In the genomic region with DNA sequence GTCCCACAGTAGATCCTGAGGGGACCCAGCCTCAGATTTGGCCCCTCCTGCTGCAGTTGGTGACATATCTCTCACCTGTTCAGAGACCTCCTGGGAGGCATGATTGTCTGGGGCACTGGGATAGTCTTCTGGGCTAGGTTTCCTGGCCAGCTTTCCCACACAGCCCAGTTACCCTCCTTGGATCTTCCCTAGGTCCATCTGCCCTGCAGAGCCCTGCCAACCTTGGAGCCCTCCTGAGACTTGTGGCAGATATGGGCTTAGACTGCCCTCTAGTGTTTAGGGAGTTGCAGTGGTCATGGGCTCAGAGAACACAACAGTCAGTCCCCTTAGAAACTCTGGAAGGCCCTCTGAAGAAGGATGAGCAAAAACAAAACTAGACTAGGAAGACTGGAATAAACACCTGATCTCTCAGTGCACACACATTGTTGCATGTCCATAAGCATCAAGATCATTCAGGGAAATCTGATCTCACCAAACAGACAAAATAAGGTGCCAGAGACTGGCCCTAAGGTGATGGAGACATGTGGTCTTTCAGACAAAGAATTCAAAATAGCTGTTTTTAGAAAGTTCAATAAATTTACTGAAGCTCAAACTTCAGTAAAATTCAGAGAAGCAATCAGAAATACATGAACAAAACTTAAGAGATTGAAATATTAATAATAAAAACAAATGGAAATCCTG, we compare ENCODE assay signal across 8 cellular contexts.
DNase-seq lines count a peak whose midpoint lies in the region; ATAC-seq and TF ChIP-seq lines count a peak whose summit lies in the region.

No MANE protein-coding gene starts in this region.

- H4K20me1 ChIP-seq in fibroblast of lung (ENCODE audit: control insufficient read depth, extremely low read depth, insufficient read depth, low read length): no peaks in the 10 kb centered on the region

- H2AFZ ChIP-seq in fibroblast of lung (ENCODE audit: low read length): no peak overlapping the region

- H3K4me2 ChIP-seq in fibroblast of lung (ENCODE audit: extremely low read depth, insufficient read depth, low read length): no peak overlapping the region

- DNase-seq in ELF-1 (ENCODE audit: low read depth, low spot score) (peak; percentile 76), Panc1 (ENCODE audit: low read depth, low spot score) (peak; percentile 27), fibroblast of lung (ENCODE audit: low read depth in 2 of 2) (peak; percentile 44 to 72), transverse colon (peak; percentile 8), activated gamma-delta T cell treated with Interleukin-2 at 50 U/mL for 16 hours (no peak)
- DNase-seq in activated T-cell treated with anti-CD3 and anti-CD28 coated beads, Interleukin-2, amount 50 U/mL, for 1 hour: no peak

- no peak overlapping the region for H3K9ac ChIP-seq in fibroblast of lung (ENCODE audit: insufficient read depth, low read length)

- no TSS peak for BruUV-seq in Panc1 (replicated peaks; lab: Mats Ljungman, UMichigan)

- no peak for TF ChIP-seq POLR2A in transverse colon (IDR thresholded peaks at IDR 0.05)

- H3K79me2 ChIP-seq in fibroblast of lung (ENCODE audit: control insufficient read depth, insufficient read depth, low read length): no peaks in the 10 kb centered on the region

- H3K9me3 ChIP-seq in Panc1 (ENCODE audit: control insufficient read depth, insufficient read depth, low read depth, low read length) (no peaks in the 10 kb centered on the region), fibroblast of lung (ENCODE audit: control insufficient read depth, insufficient read depth, low read depth, low read length) (no peaks in the 10 kb centered on the region), transverse colon (no peaks in the 10 kb centered on the region)

- H3K27ac ChIP-seq in Panc1 (ENCODE audit: low read length): no peak overlapping the region
- no peak overlapping the region for H3K27ac ChIP-seq in fibroblast of lung (ENCODE audit: insufficient read depth, low read length)
- no peak overlapping the region for H3K27ac ChIP-seq in transverse colon

- H3K27me3 ChIP-seq in Panc1 (ENCODE audit: control insufficient read depth, insufficient read depth, low read length) (no peaks in the 10 kb centered on the region), fibroblast of lung (ENCODE audit: control insufficient read depth, insufficient read depth, low read length) (no peaks in the 10 kb centered on the region), transverse colon (no peaks in the 10 kb centered on the region)

- in situ Hi-C loops in Panc1 (cut with HindIII; ENCODE audit: low pct_unique_long_range_greater_than_20kb, low sequenced_read_pairs): no loop called here
- in situ Hi-C loops in transverse colon (cut with MboI; ENCODE audit: low pct_ligation_motif_present in 1 of 4, low pct_unique_long_range_greater_than_20kb in 1 of 4, low sequenced_read_pairs in 3 of 4): no loop called here

- H3K4me1 ChIP-seq in Panc1 (ENCODE audit: control insufficient read depth, insufficient read depth, low read length): no peaks in the 10 kb centered on the region
- H3K4me1 ChIP-seq in fibroblast of lung (ENCODE audit: control insufficient read depth, extremely low read depth, insufficient read depth, low read length): no peaks in the 10 kb centered on the region
- no peaks in the 10 kb centered on the region for H3K4me1 ChIP-seq in transverse colon

- CTCF ChIA-PET in Panc1 (lab: Charles Lee): no interaction called here

- TF ChIP-seq EP300 in transverse colon (IDR thresholded peaks at IDR 0.05; ENCODE audit: low read depth): no peak

- TF ChIP-seq CTCF in Panc1 (IDR thresholded peaks at IDR 0.05): peak; percentile 78
- peak; percentile 40 to 83 for TF ChIP-seq CTCF in fibroblast of lung (conservative IDR thresholded peaks at IDR 0.05 in 1 of 2, IDR thresholded peaks at IDR 0.05 in 1 of 2; ENCODE audit: low read depth in 1 of 2, low read length in 2 of 2)
- peak in 4 of 5 experiments; percentile 20 to 41 (median 26) for TF ChIP-seq CTCF in transverse colon (IDR thresholded peaks at IDR 0.05)

- H3K36me3 ChIP-seq in Panc1 (ENCODE audit: control insufficient read depth, insufficient read depth, low read length) (no peaks in the 10 kb centered on the region), fibroblast of lung (ENCODE audit: control insufficient read depth, insufficient read depth, low read length) (no peaks in the 10 kb centered on the region), transverse colon (no peaks in the 10 kb centered on the region)

- ATAC-seq in GM19395 (IDR thresholded peaks at IDR 0.05; ENCODE audit: unreplicated experiment) (peak; percentile 96), HG03159 (IDR thresholded peaks at IDR 0.05; ENCODE audit: unreplicated experiment) (peak; percentile 97), Panc1 (peak; percentile 98)

- no peak overlapping the region for H3K4me3 ChIP-seq in Panc1 (ENCODE audit: low read depth in 2 of 2, low read length in 2 of 2)
- H3K4me3 ChIP-seq in fibroblast of lung (replicated peaks in 1 of 4; ENCODE audit: control extremely low read depth in 1 of 4, insufficient read depth in 1 of 4, low read depth in 3 of 4, low read length in 4 of 4): no peak overlapping the region
- H3K4me3 ChIP-seq in transverse colon: no peak overlapping the region

- intact Hi-C loops in Panc1 (cut with micrococcal nuclease; ENCODE audit: unreplicated experiment) (loop anchor here (1.0 to 5.0 kb wide), 3 partner anchors 62 to 277 kb away; no protein-coding TSS in a partner anchor), transverse colon (cut with DNase I; ENCODE audit: low total_unique reads) (no loop called here)

- POLR2A ChIA-PET in Panc1 (lab: Charles Lee): no interaction called here

Comparison
In these comparisons a context has a peak if more than half of its experiments do, and no peak if none do; other contexts are left out.
1. DNase-seq: peak in ELF-1 (single experiment), Panc1 (single experiment), fibroblast of lung (2 of 2) and transverse colon (single experiment); none in activated gamma-delta T cell treated with Interleukin-2 at 50 U/mL for 16 hours (single experiment) and activated T-cell treated with anti-CD3 and anti-CD28 coated beads, Interleukin-2, amount 50 U/mL, for 1 hour (single experiment).
2. CTCF ChIP-seq: peak in every context shown above with its lines; median percentile 78 in Panc1; 62 in fibroblast of lung; 26 in transverse colon.
3. Peak in every context shown above with its lines, with median percentiles within 50 percentile points of each other: ATAC-seq.